22 cellular contexts compared by ENCODE assay signal in the genomic region with DNA sequence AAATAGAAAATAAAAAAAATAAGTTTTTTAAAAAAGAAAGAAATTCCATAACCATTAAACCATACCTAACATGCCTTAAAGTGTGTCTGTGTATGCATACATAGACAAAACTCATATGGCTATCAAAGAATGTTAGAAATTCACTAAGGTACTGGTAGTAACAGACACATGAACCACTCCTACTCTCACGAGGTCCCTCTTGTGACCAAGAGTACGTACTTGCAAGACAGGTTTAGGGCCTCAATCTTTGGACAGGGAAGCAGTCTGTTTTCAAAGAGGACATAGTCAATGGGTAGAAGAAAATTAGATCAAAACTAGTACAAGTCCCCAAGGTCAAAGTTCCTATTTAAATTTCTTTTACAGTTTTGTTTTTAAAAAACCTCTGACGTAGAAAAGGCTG.
"Had no signal": no experiment of that assay in that cellular context is flagged by ENCODE, and none has a peak within 500 bp of the region (broad histone marks: within the 10 kb centered on the region; RNA-seq: fewer than 3 reads in every experiment).

No MANE protein-coding gene starts in this region.

- H3K27ac Mint-ChIP-seq: activated CD4-positive, alpha-beta T cell treated with anti-CD3 and anti-CD28 coated beads, Interleukin-2, amount 10 ng/mL, durations not matched to agents 24 days and 14 days; activated CD8-positive, alpha-beta T cell treated with anti-CD3 and anti-CD28 coated beads, Interleukin-2, amount 10 ng/mL, durations not matched to agents 7 days and 5 days; activated naive CD8-positive, alpha-beta T cell treated with anti-CD3 and anti-CD28 coated beads, Interleukin-2, amount 10 ng/mL, durations not matched to agents 7 days and 5 days; activated T-cell treated with anti-CD3 and anti-CD28 coated beads, Interleukin-2, amount 50 U/mL, for 24 hours; activated T-helper 2 cell treated with anti-CD3 and anti-CD28 coated beads, Interferon-gamma antibody, Interleukin-2, Interleukin-4, amounts not matched to agents 10 μg/mL and 5 μg/mL and 100 μg/mL, durations not matched to agents 14 hours and 24 hours and 36 hours; brain; naive B cell; neural progenitor cell had no signal

- H3K36me3 ChIP-seq: colonic mucosa, neural progenitor cell, prostate gland, right atrium auricular region, transverse colon had no signal

- H3K4me1 Mint-ChIP-seq: activated CD4-positive, alpha-beta T cell treated with anti-CD3 and anti-CD28 coated beads, Interleukin-2, amount 10 ng/mL, durations not matched to agents 24 days and 14 days; activated naive CD8-positive, alpha-beta T cell treated with anti-CD3 and anti-CD28 coated beads, Interleukin-2, amount 10 ng/mL, durations not matched to agents 7 days and 5 days; brain; naive B cell had no signal

- FAIRE-seq: endometrium, keratinocyte had no signal

- H3K4me3 Mint-ChIP-seq: activated CD4-positive, alpha-beta T cell treated with anti-CD3 and anti-CD28 coated beads, Interleukin-2, amount 10 ng/mL, durations not matched to agents 24 days and 14 days; activated CD8-positive, alpha-beta T cell treated with anti-CD3 and anti-CD28 coated beads, Interleukin-2, amount 10 ng/mL, durations not matched to agents 7 days and 5 days; activated naive CD8-positive, alpha-beta T cell treated with anti-CD3 and anti-CD28 coated beads, Interleukin-2, amount 10 ng/mL, durations not matched to agents 7 days and 5 days; activated T-cell treated with anti-CD3 and anti-CD28 coated beads, Interleukin-2, amount 50 U/mL, for 24 hours; brain; naive B cell; neural progenitor cell had no signal

- H3K27me3 Mint-ChIP-seq: activated CD4-positive, alpha-beta T cell treated with anti-CD3 and anti-CD28 coated beads, Interleukin-2, amount 10 ng/mL, durations not matched to agents 24 days and 14 days; activated naive CD8-positive, alpha-beta T cell treated with anti-CD3 and anti-CD28 coated beads, Interleukin-2, amount 10 ng/mL, durations not matched to agents 7 days and 5 days; activated T-cell treated with anti-CD3 and anti-CD28 coated beads, Interleukin-2, amount 50 U/mL, for 24 hours; naive B cell had no signal

- H3K9ac ChIP-seq: neural progenitor cell had no signal

- H3K9me3 ChIP-seq: colonic mucosa, prostate gland, right atrium auricular region, transverse colon had no signal

- H3K27me3 ChIP-seq: colonic mucosa, neural progenitor cell, right atrium auricular region, transverse colon had no signal

- H3K4me3 ChIP-seq: colonic mucosa, neural progenitor cell, prostate gland, right atrium auricular region, transverse colon had no signal

- H3K27ac ChIP-seq: colonic mucosa, neural progenitor cell, right atrium auricular region, transverse colon had no signal

- H2AFZ ChIP-seq: neural progenitor cell had no signal

- H3K9me3 Mint-ChIP-seq: activated CD4-positive, alpha-beta T cell treated with anti-CD3 and anti-CD28 coated beads, Interleukin-2, amount 10 ng/mL, durations not matched to agents 24 days and 14 days; activated naive CD8-positive, alpha-beta T cell treated with anti-CD3 and anti-CD28 coated beads, Interleukin-2, amount 10 ng/mL, durations not matched to agents 7 days and 5 days; activated T-cell treated with anti-CD3 and anti-CD28 coated beads, Interleukin-2, amount 50 U/mL, for 24 hours; activated T-helper 2 cell treated with anti-CD3 and anti-CD28 coated beads, Interferon-gamma antibody, Interleukin-2, Interleukin-4, amounts not matched to agents 10 μg/mL and 5 μg/mL and 100 μg/mL, durations not matched to agents 14 hours and 24 hours and 36 hours; neural progenitor cell had no signal

- DNase-seq: activated CD4-positive, alpha-beta T cell treated with anti-CD3 and anti-CD28 coated beads, Interleukin-2, amount 10 ng/mL, durations not matched to agents 24 days and 14 days; activated CD4-positive, CD25-positive, alpha-beta regulatory T cell; activated CD8-positive, alpha-beta T cell treated with anti-CD3 and anti-CD28 coated beads, Interleukin-2, amount 10 ng/mL, durations not matched to agents 7 days and 5 days; activated naive CD4-positive, alpha-beta T cell treated with Interleukin-2 at 50 U/mL for 16 hours; activated naive CD8-positive, alpha-beta T cell treated with anti-CD3 and anti-CD28 coated beads, Interleukin-2, amount 10 ng/mL, durations not matched to agents 7 days and 5 days; activated T-cell treated with anti-CD3 and anti-CD28 coated beads, Interleukin-2, amount 50 U/mL, for 24 hours; caudate nucleus; colonic mucosa; mammary epithelial cell; naive B cell; stimulated activated CD4-positive, alpha-beta T cell treated with anti-CD3 and anti-CD28 coated beads, Interleukin-2, amount 100 ng/mL, for 24 hours; stimulated activated naive CD8-positive, alpha-beta T cell treated with anti-CD3 and anti-CD28 coated beads, Interleukin-15, Interleukin-2, amounts not matched to agents 100 U/mL and 50 U/mL, for 24 hours; substantia nigra; T1000; transverse colon had no signal

- H3K4me2 ChIP-seq: neural progenitor cell had no signal

- H3K4me1 ChIP-seq: colonic mucosa, neural progenitor cell, prostate gland, right atrium auricular region, transverse colon had no signal
